Comparison of ENCODE assay signal across 12 cellular contexts in genomic region chr6:141265748-141266647, GRCh38.
DNase-seq lines count a peak whose midpoint lies in the region; ATAC-seq and TF ChIP-seq lines count a peak whose summit lies in the region.
"Had no signal": no experiment of that assay in that cellular context is flagged by ENCODE, and none has a peak within 500 bp of the region (broad histone marks: within the 10 kb centered on the region; RNA-seq: fewer than 3 reads in every experiment).

No MANE protein-coding gene starts in this region.

- DNase-seq in AG20443 (ENCODE audit: low spot score) (peak; percentile 16), NCI-H146 (lab: John Stamatoyannopoulos, UW) (peak; percentile 68), brain microvascular endothelial cell (no peak), mesenchymal stem cell (no peak), NCI-H510A treated with DMSO at 0.1 percent for 48 hours (lab: John Stamatoyannopoulos, UW) (no peak), DMS53 treated with DMSO at 0.1 percent for 48 hours (lab: John Stamatoyannopoulos, UW; ENCODE audit: unreplicated experiment) (no peak), cerebellar nuclear complex (lab: John Stamatoyannopoulos, UW) (no peak)
- DNase-seq in activated naive CD8-positive, alpha-beta T cell treated with anti-CD3 and anti-CD28 coated beads, Interleukin-2, amount 50 U/mL, for 24 hours, result no peak
- DNase-seq: activated CD4-positive, alpha-beta memory T cell treated with anti-CD3 and anti-CD28 coated beads for 36 hours; COR-L47 had no signal

- no peak overlapping the region for H3K4ac ChIP-seq in mesenchymal stem cell (ENCODE audit: low read depth in 1 of 2, low read length in 2 of 2)

- H3K9ac ChIP-seq in mesenchymal stem cell (ENCODE audit: low read length), result peak overlapping the region; percentile 94

- H3K9me3 ChIP-seq in mesenchymal stem cell (ENCODE audit: control insufficient read depth, low read length), result peaks cover 2% of the 10 kb centered on the region
- H3K9me3 ChIP-seq: prostate gland had no signal

- H3K27me3 Mint-ChIP-seq in activated naive CD8-positive, alpha-beta T cell treated with anti-CD3 and anti-CD28 coated beads, Interleukin-2, amount 50 U/mL, for 24 hours, result no peaks in the 10 kb centered on the region
- H3K27me3 Mint-ChIP-seq: activated CD4-positive, alpha-beta memory T cell treated with anti-CD3 and anti-CD28 coated beads for 36 hours; stimulated activated memory B cell treated with anti-CD40 and anti-IgM and Interleukin-4, amounts not matched to agents 10 μg/mL and 1 μg/mL and 100 μg/mL, for 72 hours had no signal

- H3K4me2 ChIP-seq in mesenchymal stem cell (ENCODE audit: low read length, poor library complexity, severe bottlenecking), result no peak overlapping the region

- H2BK12ac ChIP-seq in mesenchymal stem cell (ENCODE audit: low read length in 2 of 2), result no peak overlapping the region

- H3K27me3 ChIP-seq in brain microvascular endothelial cell (replicated peaks) (no peaks in the 10 kb centered on the region), mesenchymal stem cell (ENCODE audit: control insufficient read depth in 1 of 2, insufficient read depth in 1 of 2, low read length in 2 of 2) (no peaks in the 10 kb centered on the region)

- H2BK5ac ChIP-seq in mesenchymal stem cell (ENCODE audit: low read depth, low read length, poor library complexity, severe bottlenecking), result no peak overlapping the region

- no peak overlapping the region for H2AK5ac ChIP-seq in mesenchymal stem cell (ENCODE audit: low read length, severe bottlenecking)

- ATAC-seq in activated naive CD8-positive, alpha-beta T cell treated with anti-CD3 and anti-CD28 coated beads, Interleukin-2, amount 50 U/mL, for 24 hours, result no peak
- ATAC-seq: stimulated activated memory B cell treated with anti-CD40 and anti-IgM and Interleukin-4, amounts not matched to agents 10 μg/mL and 1 μg/mL and 100 μg/mL, for 72 hours had no signal

- H3K36me3 Mint-ChIP-seq in activated naive CD8-positive, alpha-beta T cell treated with anti-CD3 and anti-CD28 coated beads, Interleukin-2, amount 50 U/mL, for 24 hours (ENCODE audit: low read depth), result no peaks in the 10 kb centered on the region
- H3K36me3 Mint-ChIP-seq: activated CD4-positive, alpha-beta memory T cell treated with anti-CD3 and anti-CD28 coated beads for 36 hours; stimulated activated memory B cell treated with anti-CD40 and anti-IgM and Interleukin-4, amounts not matched to agents 10 μg/mL and 1 μg/mL and 100 μg/mL, for 72 hours had no signal

- H2AFZ ChIP-seq in mesenchymal stem cell (ENCODE audit: low read depth, low read length), result no peak overlapping the region

- H3K27ac ChIP-seq in brain microvascular endothelial cell, result no peak overlapping the region
- no peak overlapping the region for H3K27ac ChIP-seq in mesenchymal stem cell (ENCODE audit: low read length, poor library complexity, severe bottlenecking)
- H3K27ac ChIP-seq: prostate gland had no signal

- no peaks in the 10 kb centered on the region for H3K79me1 ChIP-seq in mesenchymal stem cell (replicated peaks; ENCODE audit: low read length, poor library complexity, severe bottlenecking)

- H3K23ac ChIP-seq in mesenchymal stem cell (ENCODE audit: low read length in 2 of 2), result no peak overlapping the region

- H3K27ac Mint-ChIP-seq in activated naive CD8-positive, alpha-beta T cell treated with anti-CD3 and anti-CD28 coated beads, Interleukin-2, amount 50 U/mL, for 24 hours, result no peak overlapping the region
- H3K27ac Mint-ChIP-seq: activated CD4-positive, alpha-beta memory T cell treated with anti-CD3 and anti-CD28 coated beads for 36 hours; stimulated activated memory B cell treated with anti-CD40 and anti-IgM and Interleukin-4, amounts not matched to agents 10 μg/mL and 1 μg/mL and 100 μg/mL, for 72 hours had no signal

- H2BK15ac ChIP-seq in mesenchymal stem cell (ENCODE audit: low read depth, poor library complexity, severe bottlenecking), result no peak overlapping the region

- 91% methylated on average over 3 of the region's 5 CpGs for WGBS in mesenchymal stem cell

- no peak for TF ChIP-seq CTCF in brain microvascular endothelial cell (IDR thresholded peaks at IDR 0.05; ENCODE audit: low read depth, low read length, missing control alignments)

- peaks cover 4% of the 10 kb centered on the region for H3K4me1 ChIP-seq in mesenchymal stem cell (ENCODE audit: control insufficient read depth, insufficient read depth, low read depth, low read length)
- H3K4me1 ChIP-seq: prostate gland had no signal

- peak overlapping the region; percentile 36 for H3K4me3 ChIP-seq in brain microvascular endothelial cell (ENCODE audit: low read depth, low read length)
- H3K4me3 ChIP-seq in mesenchymal stem cell (ENCODE audit: insufficient read depth in 1 of 2, low read depth in 1 of 2, low read length in 2 of 2), result peak overlapping the region in 1 of 2 experiments; percentile 77
- H3K4me3 ChIP-seq: prostate gland had no signal

- H4K91ac ChIP-seq in mesenchymal stem cell (ENCODE audit: low read length), result no peak overlapping the region

- H3K18ac ChIP-seq in mesenchymal stem cell (ENCODE audit: low read depth in 1 of 2, low read length in 2 of 2), result no peak overlapping the region

- H3K4me1 Mint-ChIP-seq in activated naive CD8-positive, alpha-beta T cell treated with anti-CD3 and anti-CD28 coated beads, Interleukin-2, amount 50 U/mL, for 24 hours, result peaks cover 10% of the 10 kb centered on the region
- H3K4me1 Mint-ChIP-seq: stimulated activated memory B cell treated with anti-CD40 and anti-IgM and Interleukin-4, amounts not matched to agents 10 μg/mL and 1 μg/mL and 100 μg/mL, for 72 hours had no signal

- no peak overlapping the region for H4K8ac ChIP-seq in mesenchymal stem cell (ENCODE audit: low read length)

- H3K4me3 Mint-ChIP-seq in activated naive CD8-positive, alpha-beta T cell treated with anti-CD3 and anti-CD28 coated beads, Interleukin-2, amount 50 U/mL, for 24 hours, result no peak overlapping the region
- H3K4me3 Mint-ChIP-seq: activated CD4-positive, alpha-beta memory T cell treated with anti-CD3 and anti-CD28 coated beads for 36 hours; stimulated activated memory B cell treated with anti-CD40 and anti-IgM and Interleukin-4, amounts not matched to agents 10 μg/mL and 1 μg/mL and 100 μg/mL, for 72 hours had no signal

- H2BK120ac ChIP-seq in mesenchymal stem cell (ENCODE audit: low read depth, low read length), result no peak overlapping the region

- no peaks in the 10 kb centered on the region for H3K36me3 ChIP-seq in brain microvascular endothelial cell (replicated peaks)
- no peaks in the 10 kb centered on the region for H3K36me3 ChIP-seq in mesenchymal stem cell (ENCODE audit: control insufficient read depth in 1 of 2, insufficient read depth in 2 of 2, low read depth in 1 of 2, low read length in 2 of 2)
- H3K36me3 ChIP-seq: prostate gland had no signal

- no peak overlapping the region for H3K14ac ChIP-seq in mesenchymal stem cell (ENCODE audit: low read length in 2 of 2)

- in situ Hi-C loops in brain microvascular endothelial cell (cut with HindIII; ENCODE audit: low pct_ligation_motif_present, low sequenced_read_pairs), result no loop called here

- H3K9me3 Mint-ChIP-seq in activated naive CD8-positive, alpha-beta T cell treated with anti-CD3 and anti-CD28 coated beads, Interleukin-2, amount 50 U/mL, for 24 hours, result no peaks in the 10 kb centered on the region
- H3K9me3 Mint-ChIP-seq: activated CD4-positive, alpha-beta memory T cell treated with anti-CD3 and anti-CD28 coated beads for 36 hours; stimulated activated memory B cell treated with anti-CD40 and anti-IgM and Interleukin-4, amounts not matched to agents 10 μg/mL and 1 μg/mL and 100 μg/mL, for 72 hours had no signal

Comparison
In these comparisons a context has a peak if more than half of its experiments do, and no peak if none do; other contexts are left out.
1. DNase-seq: peak in AG20443 (single experiment) and NCI-H146 (single experiment); none in brain microvascular endothelial cell (single experiment), mesenchymal stem cell (single experiment), NCI-H510A treated with DMSO at 0.1 percent for 48 hours (single experiment), DMS53 treated with DMSO at 0.1 percent for 48 hours (single experiment), cerebellar nuclear complex (0 of 2) and activated naive CD8-positive, alpha-beta T cell treated with anti-CD3 and anti-CD28 coated beads, Interleukin-2, amount 50 U/mL, for 24 hours (single experiment).